8 cellular contexts compared by ENCODE assay signal in genomic region chr2:147910990-147911473, GRCh38.
DNase-seq lines count a peak whose midpoint lies in the region; ATAC-seq, FAIRE-seq and TF ChIP-seq lines count a peak whose summit lies in the region.

No MANE protein-coding gene starts in this region.

- peaks cover 9% of the 10 kb centered on the region for H3K4me1 Mint-ChIP-seq in HFFc6 (ENCODE audit: low read depth)
- peaks cover 20% of the 10 kb centered on the region for H3K4me1 Mint-ChIP-seq in activated CD4-positive, alpha-beta memory T cell treated with anti-CD3 and anti-CD28 coated beads, Interleukin-2, amount 10 ng/mL, durations not matched to agents 7 days and 5 days

- H3K27ac Mint-ChIP-seq in HFFc6: peak overlapping the region; percentile 25; the same call in 1 of the 2 replicates
- H3K27ac Mint-ChIP-seq in activated CD4-positive, alpha-beta memory T cell treated with anti-CD3 and anti-CD28 coated beads, Interleukin-2, amount 10 ng/mL, durations not matched to agents 7 days and 5 days: no peak overlapping the region

- H3K27me3 ChIP-seq in gastroesophageal sphincter: no peaks in the 10 kb centered on the region

- POLR2A ChIA-PET in activated CD4-positive, alpha-beta memory T cell treated with anti-CD3 and anti-CD28 coated beads, Interleukin-2, amount 10 ng/mL, durations not matched to agents 7 days and 5 days (lab: Charles Lee): interaction anchor here (1.8 kb wide), 2 partner anchors 67 to 866 kb away, joined by 7 to 8 read pairs; partner anchors contain the start of gene ACVR2A

- H3K4me3 Mint-ChIP-seq in HFFc6: no peak overlapping the region
- no peak overlapping the region for H3K4me3 Mint-ChIP-seq in activated CD4-positive, alpha-beta memory T cell treated with anti-CD3 and anti-CD28 coated beads, Interleukin-2, amount 10 ng/mL, durations not matched to agents 7 days and 5 days

- 0% methylated on average over 2 of the region's 2 CpGs for WGBS in gastroesophageal sphincter (ENCODE audit: low coverage in 1 of 2), 2 donors

- H3K4me1 ChIP-seq in gastroesophageal sphincter: peaks cover 0 to 36% (median 7%) of the 10 kb centered on the region in 3 donors

- no peaks in the 10 kb centered on the region for H3K9me3 Mint-ChIP-seq in HFFc6
- no peaks in the 10 kb centered on the region for H3K9me3 Mint-ChIP-seq in activated CD4-positive, alpha-beta memory T cell treated with anti-CD3 and anti-CD28 coated beads, Interleukin-2, amount 10 ng/mL, durations not matched to agents 7 days and 5 days

- H3K9me3 ChIP-seq in gastroesophageal sphincter: no peaks in the 10 kb centered on the region

- peaks cover 0 to 6% of the 10 kb centered on the region in 2 donors for H3K36me3 ChIP-seq in gastroesophageal sphincter

- H3K27ac ChIP-seq in gastroesophageal sphincter: no peak overlapping the region

- H3K4me3 ChIP-seq in gastroesophageal sphincter: no peak overlapping the region

- ATAC-seq in gastroesophageal sphincter (no peak), GM21529 (IDR thresholded peaks at IDR 0.05; ENCODE audit: unreplicated experiment) (no peak)

- FAIRE-seq in H54 (lab: Jason Lieb, UNC): no peak

- no peak for TF ChIP-seq POLR2A in gastroesophageal sphincter (IDR thresholded peaks at IDR 0.05)
- no peak for TF ChIP-seq POLR2A in H54 (IDR thresholded peaks at IDR 0.05; ENCODE audit: low read depth, low read length)

- TF ChIP-seq EP300 in gastroesophageal sphincter (IDR thresholded peaks at IDR 0.05): no peak

- TF ChIP-seq CTCF in HFFc6 (IDR thresholded peaks at IDR 0.05): peak; percentile 94
- peak; percentile 77 to 89 (median 81) for TF ChIP-seq CTCF in gastroesophageal sphincter (IDR thresholded peaks at IDR 0.05)

- no peaks in the 10 kb centered on the region for H3K36me3 Mint-ChIP-seq in HFFc6 (ENCODE audit: low read depth)
- peaks cover 24% of the 10 kb centered on the region for H3K36me3 Mint-ChIP-seq in activated CD4-positive, alpha-beta memory T cell treated with anti-CD3 and anti-CD28 coated beads, Interleukin-2, amount 10 ng/mL, durations not matched to agents 7 days and 5 days (ENCODE audit: low read depth)

- DNase-seq in DMS53 treated with DMSO at 0.1 percent for 48 hours (lab: John Stamatoyannopoulos, UW; ENCODE audit: unreplicated experiment) (peak; percentile 1), HFFc6 (peak; percentile 68), NCI-H524 (lab: John Stamatoyannopoulos, UW) (peak; percentile 18 to 61), renal cortical epithelial cell (ENCODE audit: low read depth) (peak; percentile 69), H54 (ENCODE audit: insufficient read length, low spot score) (no peak)
- DNase-seq in activated CD4-positive, alpha-beta memory T cell treated with anti-CD3 and anti-CD28 coated beads, Interleukin-2, amount 10 ng/mL, durations not matched to agents 7 days and 5 days: peak; percentile 23

- no peaks in the 10 kb centered on the region for H3K27me3 Mint-ChIP-seq in HFFc6 (ENCODE audit: insufficient read depth)
- no peaks in the 10 kb centered on the region for H3K27me3 Mint-ChIP-seq in activated CD4-positive, alpha-beta memory T cell treated with anti-CD3 and anti-CD28 coated beads, Interleukin-2, amount 10 ng/mL, durations not matched to agents 7 days and 5 days

- CTCF ChIA-PET in activated CD4-positive, alpha-beta memory T cell treated with anti-CD3 and anti-CD28 coated beads, Interleukin-2, amount 10 ng/mL, durations not matched to agents 7 days and 5 days (lab: Charles Lee): interaction anchor here (0.7 to 5.7 kb wide), 15 partner anchors 9 to 866 kb away, joined by 3 to 73 read pairs (median 3); no protein-coding TSS in a partner anchor
